Comparison of ENCODE assay signal across 22 cellular contexts in the genomic region with DNA sequence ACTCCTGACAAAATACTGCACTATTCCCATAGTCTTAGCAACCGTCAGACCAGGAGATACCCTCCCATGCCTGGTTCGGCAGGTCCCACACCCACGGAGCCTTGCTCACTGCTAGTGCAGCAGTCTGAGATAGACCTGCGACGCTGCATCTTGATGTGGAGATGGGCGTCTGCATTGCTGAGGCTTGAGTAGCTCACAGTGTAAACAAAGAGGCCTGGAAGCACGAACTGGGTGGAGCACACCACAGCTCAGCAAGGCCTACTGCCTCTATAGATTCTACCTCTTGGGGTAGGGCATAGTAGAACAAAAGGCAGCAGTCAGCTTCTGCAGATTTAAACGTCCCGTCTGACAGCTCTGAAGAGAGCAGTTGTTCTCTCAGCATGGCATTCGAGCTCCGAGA. TPM values are rescaled to one million over a fixed set of nuclear protein-coding genes. Genes with fewer than 3 reads are reported as not detected.
DNase-seq lines count a peak whose midpoint lies in the region; ATAC-seq and TF ChIP-seq lines count a peak whose summit lies in the region.
"Had no signal": no experiment of that assay in that cellular context is flagged by ENCODE, and none has a peak within 500 bp of the region (broad histone marks: within the 10 kb centered on the region; RNA-seq: fewer than 3 reads in every experiment).

No MANE protein-coding gene starts in this region.

- DNase-seq in Daoy (ENCODE audit: low read depth) (peak; percentile 32), IMR-90 (peak; percentile 79), brain microvascular endothelial cell (peak; percentile 49), hepatocyte (ENCODE audit: low spot score) (peak; percentile 19), neural progenitor cell (ENCODE audit: low spot score) (no peak), T-helper 1 cell (no peak), NCI-H2227 (lab: John Stamatoyannopoulos, UW; ENCODE audit: unreplicated experiment) (no peak), gastrocnemius medialis (no peak)
- DNase-seq: BE2C; CD4-positive, CD25-positive, alpha-beta regulatory T cell; COR-L47; NCI-H1105; NCI-H2081; NCI-H2171 treated with DMSO at 0.1 percent for 48 hours; NCI-H774; OCI-M1; RPMI8226; SHP77 treated with DMSO at 0.1 percent for 48 hours; SK-N-SH had no signal

- H3K18ac ChIP-seq in IMR-90 (ENCODE audit: low read depth, low read length): no peak overlapping the region

- no peak overlapping the region for H2AK9ac ChIP-seq in IMR-90 (replicated peaks; ENCODE audit: low read depth, low read length, poor library complexity)

- ATAC-seq in IMR-90 (ENCODE audit: low read depth) (peak; percentile 93), gastrocnemius medialis (no peak)

- H2BK20ac ChIP-seq in IMR-90 (ENCODE audit: low read depth, low read length): peak overlapping the region; percentile 91

- H3K9ac ChIP-seq in IMR-90 (ENCODE audit: low read depth, low read length) (no peak overlapping the region), neural progenitor cell (no peak overlapping the region)
- H3K9ac ChIP-seq: SK-N-SH had no signal

- 0 out of 2 replicates have a peak overlapping the region, but pooled peaks have one; percentile 67 for H3K23ac ChIP-seq in IMR-90 (ENCODE audit: low read depth, low read length)

- TF ChIP-seq CTCF in IMR-90 (conservative IDR thresholded peaks at IDR 0.05; ENCODE audit: low read depth, low read length): no peak
- no peak for TF ChIP-seq CTCF in brain microvascular endothelial cell (IDR thresholded peaks at IDR 0.05; ENCODE audit: low read depth, low read length, missing control alignments)
- TF ChIP-seq CTCF in hepatocyte (IDR thresholded peaks at IDR 0.05; ENCODE audit: poor library complexity): no peak
- TF ChIP-seq CTCF in neural progenitor cell (IDR thresholded peaks at IDR 0.05): no peak
- no peak for TF ChIP-seq CTCF in gastrocnemius medialis (IDR thresholded peaks at IDR 0.05 in 4 of 5, conservative IDR thresholded peaks at IDR 0.05 in 1 of 5)

- H3K4me1 ChIP-seq in IMR-90 (ENCODE audit: control insufficient read depth, insufficient read depth, low read length): peaks cover 4% of the 10 kb centered on the region; the same call in 1 of the 2 replicates
- no peaks in the 10 kb centered on the region for H3K4me1 ChIP-seq in hepatocyte (ENCODE audit: insufficient read depth)
- no peaks in the 10 kb centered on the region for H3K4me1 ChIP-seq in neural progenitor cell
- H3K4me1 ChIP-seq in gastrocnemius medialis: no peaks in the 10 kb centered on the region
- H3K4me1 ChIP-seq: BE2C, HAP-1 had no signal

- H3K4me1 Mint-ChIP-seq in neural progenitor cell: no peaks in the 10 kb centered on the region

- TF ChIP-seq POLR2A in IMR-90 (IDR thresholded peaks at IDR 0.05; ENCODE audit: low read depth, low read length) (no peak), gastrocnemius medialis (IDR thresholded peaks at IDR 0.05) (no peak)

- peak overlapping the region; percentile 15; the same call in 1 of the 2 replicates for H3K4me2 ChIP-seq in IMR-90 (ENCODE audit: low read depth, low read length)
- no peak overlapping the region for H3K4me2 ChIP-seq in hepatocyte
- H3K4me2 ChIP-seq in neural progenitor cell: no peak overlapping the region
- H3K4me2 ChIP-seq: SK-N-SH had no signal

- H3K14ac ChIP-seq in IMR-90 (replicated peaks; ENCODE audit: low read depth, low read length): peak overlapping the region; percentile 71; the same call in 1 of the 2 replicates

- no CpG with 5 or more reads among the region's 11 CpGs for WGBS in IMR-90 (ENCODE audit: extremely low coverage in 2 of 2, insufficient read length in 1 of 2), 2 experiments
- WGBS in hepatocyte (ENCODE audit: low lambda C conversion rate, missing lambda C conversion rate): 70% methylated on average over 11 of the region's 11 CpGs

- H2AK5ac ChIP-seq in IMR-90 (ENCODE audit: low read depth, low read length): no peak overlapping the region; the same call in 1 of the 2 replicates

- H3K27ac Mint-ChIP-seq in neural progenitor cell: no peak overlapping the region
- H3K27ac Mint-ChIP-seq: CD4-positive, CD25-positive, alpha-beta regulatory T cell had no signal

- in situ Hi-C loops in IMR-90 (cut with MboI; ENCODE audit: low sequenced_read_pairs): no loop called here
- in situ Hi-C loops in brain microvascular endothelial cell (cut with HindIII; ENCODE audit: low pct_ligation_motif_present, low sequenced_read_pairs): no loop called here
- in situ Hi-C loops in gastrocnemius medialis (cut with MboI; ENCODE audit: low sequenced_read_pairs in 4 of 4): no loop called here

- H4K5ac ChIP-seq in IMR-90 (ENCODE audit: low read depth, low read length): peak overlapping the region; percentile 22; the same call in 1 of the 2 replicates

- no peaks in the 10 kb centered on the region for H3K9me3 ChIP-seq in IMR-90 (ENCODE audit: control insufficient read depth, insufficient read depth, low read length)
- no peaks in the 10 kb centered on the region for H3K9me3 ChIP-seq in hepatocyte (ENCODE audit: low read depth)
- H3K9me3 ChIP-seq in neural progenitor cell (ENCODE audit: low read depth): no peaks in the 10 kb centered on the region
- no peaks in the 10 kb centered on the region for H3K9me3 ChIP-seq in gastrocnemius medialis
- H3K9me3 ChIP-seq: BE2C, HAP-1, SK-N-SH had no signal

- 0 out of 2 replicates have a peak, but pooled peaks cover 5% of the 10 kb centered on the region for H3K9me1 ChIP-seq in IMR-90 (ENCODE audit: insufficient read depth, low read length)

- H3K4me3 Mint-ChIP-seq in neural progenitor cell: no peak overlapping the region
- H3K4me3 Mint-ChIP-seq: CD4-positive, CD25-positive, alpha-beta regulatory T cell had no signal

- H4K91ac ChIP-seq in IMR-90 (ENCODE audit: insufficient read depth, low read depth, low read length): peak overlapping the region; percentile 79

- H2BK120ac ChIP-seq in IMR-90 (ENCODE audit: low read depth, low read length): peak overlapping the region; percentile 93

- H2BK15ac ChIP-seq in IMR-90 (ENCODE audit: low read depth, low read length): no peak overlapping the region; the same call in 2 of the 3 replicates

- H3K4ac ChIP-seq in IMR-90 (ENCODE audit: low read depth, low read length): peak overlapping the region; percentile 92

- POLR2A ChIA-PET in IMR-90 (lab: Charles Lee; ENCODE audit: unreplicated experiment): interaction anchor here (0.6 kb wide), 1 partner anchor 13 kb away, joined by 3 read pairs; no protein-coding TSS in a partner anchor

- H3K9me3 Mint-ChIP-seq in neural progenitor cell: peaks cover 3% of the 10 kb centered on the region

- H3K36me3 ChIP-seq in IMR-90 (ENCODE audit: control insufficient read depth, insufficient read depth, low read length): no peaks in the 10 kb centered on the region
- H3K36me3 ChIP-seq in brain microvascular endothelial cell (replicated peaks): no peaks in the 10 kb centered on the region
- no peaks in the 10 kb centered on the region for H3K36me3 ChIP-seq in hepatocyte (replicated peaks; ENCODE audit: insufficient read depth, low read depth)
- no peaks in the 10 kb centered on the region for H3K36me3 ChIP-seq in neural progenitor cell
- H3K36me3 ChIP-seq in gastrocnemius medialis: no peaks in the 10 kb centered on the region
- H3K36me3 ChIP-seq: BE2C, HAP-1 had no signal

- TF ChIP-seq RAD21 in IMR-90 (IDR thresholded peaks at IDR 0.05; ENCODE audit: low read length): no peak

- H4K8ac ChIP-seq in IMR-90 (ENCODE audit: low read depth in 2 of 2, low read length in 2 of 2): peak overlapping the region in 1 of 2 experiments; percentile 90; a peak in 2 of 4 replicates

- no peaks in the 10 kb centered on the region for H3K79me2 ChIP-seq in hepatocyte
- H3K79me2 ChIP-seq in neural progenitor cell (ENCODE audit: low read depth): no peaks in the 10 kb centered on the region

- H3K27ac ChIP-seq in IMR-90 (ENCODE audit: insufficient read depth, low read length) (no peak overlapping the region), brain microvascular endothelial cell (no peak overlapping the region), hepatocyte (no peak overlapping the region), neural progenitor cell (no peak overlapping the region), gastrocnemius medialis (no peak overlapping the region)

- intact Hi-C loops in IMR-90 (cut with micrococcal nuclease) (no loop called here), gastrocnemius medialis (cut with DNase I; ENCODE audit: low total_unique reads) (no loop called here)

- H2AFZ ChIP-seq in IMR-90 (replicated peaks; ENCODE audit: low read length, poor library complexity): peak overlapping the region; percentile 84
- no peak overlapping the region for H2AFZ ChIP-seq in hepatocyte
- H2AFZ ChIP-seq in neural progenitor cell (replicated peaks): no peak overlapping the region

- no TSS peak for BruUV-seq in IMR-90 (replicated peaks; lab: Mats Ljungman, UMichigan)

- no peaks in the 10 kb centered on the region for H3K36me3 Mint-ChIP-seq in neural progenitor cell

- dilution Hi-C loops in IMR-90 (cut with HindIII; ENCODE audit: low sequenced_read_pairs, unreplicated experiment): no loop called here

- H3F3A ChIP-seq in neural progenitor cell (ENCODE audit: low read depth): no peaks in the 10 kb centered on the region

- CTCF ChIA-PET in IMR-90 (lab: Yijun Ruan, JAX): interaction anchor here (0.7 to 1.2 kb wide), 2 partner anchors 55 to 57 kb away, joined by 3 read pairs; no protein-coding TSS in a partner anchor

- no peaks in the 10 kb centered on the region for H3K27me3 ChIP-seq in IMR-90 (ENCODE audit: control insufficient read depth, insufficient read depth, low read length)
- no peaks in the 10 kb centered on the region for H3K27me3 ChIP-seq in brain microvascular endothelial cell (replicated peaks)
- no peaks in the 10 kb centered on the region for H3K27me3 ChIP-seq in hepatocyte
- no peaks in the 10 kb centered on the region for H3K27me3 ChIP-seq in neural progenitor cell
- no peaks in the 10 kb centered on the region for H3K27me3 ChIP-seq in gastrocnemius medialis
- H3K27me3 ChIP-seq: BE2C had no signal

- no peaks in the 10 kb centered on the region for H3K27me3 Mint-ChIP-seq in neural progenitor cell (ENCODE audit: insufficient read depth, low read depth)
- H3K27me3 Mint-ChIP-seq: CD4-positive, CD25-positive, alpha-beta regulatory T cell had no signal

- no peak overlapping the region for H3K56ac ChIP-seq in IMR-90 (ENCODE audit: extremely low read depth, insufficient read depth, low read length)

- H4K20me1 ChIP-seq in IMR-90 (ENCODE audit: insufficient read depth, low read length): no peaks in the 10 kb centered on the region
- H4K20me1 ChIP-seq in hepatocyte (ENCODE audit: insufficient read depth, poor library complexity, severe bottlenecking): no peaks in the 10 kb centered on the region
- no peaks in the 10 kb centered on the region for H4K20me1 ChIP-seq in neural progenitor cell (ENCODE audit: low read depth)

- H3K79me1 ChIP-seq in IMR-90 (ENCODE audit: low read depth in 1 of 2, low read length in 2 of 2): no peaks in the 10 kb centered on the region

- no peak overlapping the region for H3K4me3 ChIP-seq in IMR-90 (ENCODE audit: insufficient read depth, low read depth, low read length)
- H3K4me3 ChIP-seq in brain microvascular endothelial cell (ENCODE audit: low read depth, low read length): no peak overlapping the region
- no peak overlapping the region for H3K4me3 ChIP-seq in hepatocyte
- H3K4me3 ChIP-seq in neural progenitor cell: no peak overlapping the region
- no peak overlapping the region for H3K4me3 ChIP-seq in gastrocnemius medialis
- H3K4me3 ChIP-seq: HAP-1 had no signal

- no peaks in the 10 kb centered on the region for H3K9me2 ChIP-seq in hepatocyte (replicated peaks; ENCODE audit: insufficient read depth)
- H3K9me2 ChIP-seq: SK-N-SH had no signal

- H2BK5ac ChIP-seq in IMR-90 (ENCODE audit: low read depth, low read length, poor library complexity, severe bottlenecking): peak overlapping the region; percentile 62

RNA-seq across cellular contexts. Expression of a gene that starts 25.4 kb away (rescaled TPM):
- 2.7 TPM in 1 of 2 replicates, not detected in the other for total RNA-seq in Daoy (2014; rRNA removed; shearing (Covaris generic))
- total RNA-seq in IMR-90 (2012; rRNA removed) (0.28 and 0.36 TPM in 2 replicates), hepatocyte (not detected in 2 replicates), neural progenitor cell (ENCODE audit: low replicate concordance) (not detected in 2 replicates), gastrocnemius medialis (not detected)
- polyA plus RNA-seq in IMR-90 (2012; rRNA removed) (0.21 TPM in 1 of 2 replicates, not detected in the other), hepatocyte (not detected in 2 replicates)
- polyA plus RNA-seq in IMR-90 (2012; cell fraction: cytosol; rRNA removed): not detected in 2 replicates
- 0.22 TPM in 1 of 2 replicates, not detected in the other for polyA plus RNA-seq in IMR-90 (2012; cell fraction: nucleus; rRNA removed; ENCODE audit: low replicate concordance)
- total RNA-seq: G401, NCI-H460 had no signal

Comparison
In these comparisons a context has a peak if more than half of its experiments do, and no peak if none do; other contexts are left out.
1. DNase-seq: peak in Daoy (single experiment), IMR-90 (single experiment), brain microvascular endothelial cell (single experiment) and hepatocyte (single experiment); none in neural progenitor cell (single experiment), T-helper 1 cell (0 of 5), NCI-H2227 (single experiment) and gastrocnemius medialis (0 of 2).